In genomic region chr14:65025818-65026217, GRCh38 we compare ENCODE assay signal across 34 cellular contexts. TPM values are rescaled to one million over a fixed set of nuclear protein-coding genes. Genes with fewer than 3 reads are reported as not detected.
A peak's percentile ranks its signal among the peaks of the same experiment; 100 is the strongest.
DNase-seq lines count a peak whose midpoint lies in the region; ATAC-seq, FAIRE-seq and TF ChIP-seq lines count a peak whose summit lies in the region.
"Had no signal": no experiment of that assay in that cellular context is flagged by ENCODE, and none has a peak within 500 bp of the region (broad histone marks: within the 10 kb centered on the region; RNA-seq: fewer than 3 reads in every experiment).

No MANE protein-coding gene starts in this region.

- H2AFZ ChIP-seq in GM23338, result no peak overlapping the region
- peak overlapping the region; percentile 36 for H2AFZ ChIP-seq in keratinocyte (ENCODE audit: control insufficient read depth, low read length)

- peaks cover 5% of the 10 kb centered on the region for H3K36me3 ChIP-seq in GM23338 (ENCODE audit: insufficient read depth)
- H3K36me3 ChIP-seq in duodenal mucosa (ENCODE audit: control insufficient read depth in 1 of 2, insufficient read depth in 2 of 2, low read length in 2 of 2), result peaks cover 9 to 30% of the 10 kb centered on the region in 2 donors
- peaks cover 5 to 11% of the 10 kb centered on the region in 2 experiments for H3K36me3 ChIP-seq in keratinocyte (ENCODE audit: control insufficient read depth in 2 of 2, extremely low read depth in 1 of 2, insufficient read depth in 2 of 2, low read length in 2 of 2)
- H3K36me3 ChIP-seq in small intestine (ENCODE audit: control insufficient read depth in 2 of 2, insufficient read depth in 2 of 2, low read length in 2 of 2), result peaks cover 0 to 5% of the 10 kb centered on the region in 2 donors
- H3K36me3 ChIP-seq: MG63 had no signal

- DNase-seq in GM23338 (ENCODE audit: low spot score), result no peak
- DNase-seq in keratinocyte (ENCODE audit: low read depth, low spot score), result no peak
- DNase-seq in small intestine, result peak; percentile 78
- no peak for DNase-seq in HPDE6-E6E7 (ENCODE audit: extremely low spot score)
- DNase-seq in NCI-H2171 treated with DMSO at 0.1 percent for 48 hours (lab: John Stamatoyannopoulos, UW), result no peak
- no peak for DNase-seq in COR-L47 (lab: John Stamatoyannopoulos, UW)
- no peak for DNase-seq in stimulated activated CD4-positive, alpha-beta T cell treated with anti-CD3 and anti-CD28 coated beads, Interleukin-4, amount 100 ng/mL, for 1 hour
- DNase-seq: activated CD4-positive, alpha-beta T cell treated with anti-CD3 and anti-CD28 coated beads, Interleukin-2, amount 50 U/mL, for 4 hours; activated T-cell treated with anti-CD3 and anti-CD28 coated beads, Interleukin-2, amount 50 U/mL, for 72 hours; AML-193; caudate nucleus; CD4-positive, alpha-beta T cell; cortex of kidney; effector memory CD8-positive, alpha-beta T cell; GOT3; HFFc6; KG1; mesenchymal stem cell; MG63; naive B cell; NCI-H2029; NCI-H526 treated with DMSO at 0.1 percent for 48 hours; PC-3; right lobe of liver; stimulated activated CD4-positive, alpha-beta T cell treated with anti-CD3 and anti-CD28 coated beads, Interleukin-4, amount 100 ng/mL, for 4 hours; T-helper 1 cell; upper lobe of right lung had no signal

- no peaks in the 10 kb centered on the region for H3K9me3 Mint-ChIP-seq in GM23338
- H3K9me3 Mint-ChIP-seq: activated T-cell treated with anti-CD3 and anti-CD28 coated beads, Interleukin-2, amount 50 U/mL, for 72 hours; CD4-positive, alpha-beta T cell; effector memory CD8-positive, alpha-beta T cell; HFFc6; naive B cell had no signal

- ATAC-seq in GM23338, result no peak
- ATAC-seq: A549; activated CD4-positive, CD25-positive, alpha-beta regulatory T cell treated with anti-CD3 and anti-CD28 coated beads, Interleukin-2, amount 50 U/mL, for 24 hours; activated T-cell treated with anti-CD3 and anti-CD28 coated beads, Interleukin-2, amount 50 U/mL, for 72 hours; effector memory CD8-positive, alpha-beta T cell; left lobe of liver; PC-3; right lobe of liver; upper lobe of right lung had no signal

- H3K4me3 ChIP-seq in GM23338 (no peak overlapping the region), duodenal mucosa (ENCODE audit: low read depth in 1 of 2, low read length in 2 of 2) (peak overlapping the region; percentile 30 to 44), keratinocyte (ENCODE audit: control insufficient read depth in 2 of 3, extremely low read depth in 1 of 3, insufficient read depth in 2 of 3, low read depth in 1 of 3, low read length in 3 of 3) (peak overlapping the region in 1 of 3 experiments; percentile 34), small intestine (ENCODE audit: low read depth in 1 of 2, low read length in 2 of 2) (no peak overlapping the region)
- H3K4me3 ChIP-seq: A549, MG63, right lobe of liver, SK-N-MC, upper lobe of right lung had no signal

- H3K4me1 Mint-ChIP-seq in GM23338, result no peaks in the 10 kb centered on the region
- H3K4me1 Mint-ChIP-seq: naive B cell had no signal

- 0 out of 2 replicates have a peak, but pooled peaks cover 2% of the 10 kb centered on the region for H4K20me1 ChIP-seq in GM23338 (replicated peaks; ENCODE audit: insufficient read depth)
- H4K20me1 ChIP-seq in keratinocyte (ENCODE audit: control insufficient read depth, extremely low read depth, insufficient read depth, low read length), result no peaks in the 10 kb centered on the region

- H3K9me2 ChIP-seq in GM23338 (ENCODE audit: insufficient read depth), result no peaks in the 10 kb centered on the region

- no peaks in the 10 kb centered on the region for H3K27me3 Mint-ChIP-seq in GM23338 (ENCODE audit: insufficient read depth, low read depth, poor library complexity)
- H3K27me3 Mint-ChIP-seq: CD4-positive, alpha-beta T cell; effector memory CD8-positive, alpha-beta T cell; naive B cell had no signal

- no peak overlapping the region for H3K4me3 Mint-ChIP-seq in GM23338
- H3K4me3 Mint-ChIP-seq: activated T-cell treated with anti-CD3 and anti-CD28 coated beads, Interleukin-2, amount 50 U/mL, for 72 hours; CD4-positive, alpha-beta T cell; effector memory CD8-positive, alpha-beta T cell; HFFc6; naive B cell had no signal

- H3K27ac ChIP-seq in GM23338 (ENCODE audit: low read depth) (peak overlapping the region; percentile 55; the same call in 1 of the 2 replicates), duodenal mucosa (ENCODE audit: low read depth, low read length) (no peak overlapping the region), keratinocyte (ENCODE audit: control insufficient read depth, insufficient read depth, low read length) (no peak overlapping the region), small intestine (ENCODE audit: low read depth in 1 of 2, low read length in 1 of 2) (peak overlapping the region in 1 of 2 donors; percentile 8)
- H3K27ac ChIP-seq: A549, neutrophil, right lobe of liver, SK-N-MC, upper lobe of right lung had no signal

- 0 out of 2 replicates have a peak, but pooled peaks cover 3% of the 10 kb centered on the region for H3F3A ChIP-seq in GM23338 (replicated peaks; ENCODE audit: low read depth)

- H3K36me3 Mint-ChIP-seq in GM23338 (ENCODE audit: low read depth), result peaks cover 13% of the 10 kb centered on the region

- H3K27ac Mint-ChIP-seq in GM23338, result no peak overlapping the region
- H3K27ac Mint-ChIP-seq: activated T-cell treated with anti-CD3 and anti-CD28 coated beads, Interleukin-2, amount 50 U/mL, for 72 hours; CD4-positive, alpha-beta T cell; effector memory CD8-positive, alpha-beta T cell; HFFc6; naive B cell had no signal

- H3K4me1 ChIP-seq in GM23338 (ENCODE audit: insufficient read depth) (no peaks in the 10 kb centered on the region), duodenal mucosa (ENCODE audit: control insufficient read depth in 1 of 2, insufficient read depth in 2 of 2, low read length in 2 of 2) (peaks cover 12 to 16% of the 10 kb centered on the region in 2 donors), keratinocyte (ENCODE audit: control insufficient read depth, extremely low read depth, insufficient read depth, low read length) (peaks cover 21% of the 10 kb centered on the region), small intestine (ENCODE audit: control insufficient read depth in 2 of 2, insufficient read depth in 1 of 2, low read depth in 1 of 2, low read length in 1 of 2) (peaks cover 0 to 3% of the 10 kb centered on the region in 2 donors)
- H3K4me1 ChIP-seq: right lobe of liver, upper lobe of right lung had no signal

- H3K79me2 ChIP-seq in GM23338 (replicated peaks; ENCODE audit: insufficient read depth) (no peaks in the 10 kb centered on the region), keratinocyte (ENCODE audit: control insufficient read depth, insufficient read depth, low read length) (no peaks in the 10 kb centered on the region)

- no peak overlapping the region for H3K9ac ChIP-seq in duodenal mucosa (ENCODE audit: low read depth in 1 of 2, low read length in 2 of 2)
- peak overlapping the region; percentile 20 for H3K9ac ChIP-seq in keratinocyte (ENCODE audit: control insufficient read depth, extremely low read depth, insufficient read depth, low read length)

- no peaks in the 10 kb centered on the region for H3K27me3 ChIP-seq in GM23338 (ENCODE audit: insufficient read depth)
- H3K27me3 ChIP-seq in duodenal mucosa (ENCODE audit: control insufficient read depth in 1 of 2, insufficient read depth in 2 of 2, low read length in 2 of 2), result no peaks in the 10 kb centered on the region
- H3K27me3 ChIP-seq in keratinocyte (ENCODE audit: control insufficient read depth, extremely low read depth, insufficient read depth, low read length), result no peaks in the 10 kb centered on the region
- H3K27me3 ChIP-seq in small intestine (ENCODE audit: control insufficient read depth in 2 of 2, insufficient read depth in 2 of 2, low read length in 2 of 2), result no peaks in the 10 kb centered on the region
- H3K27me3 ChIP-seq: MG63, neutrophil, right lobe of liver, upper lobe of right lung had no signal

- dilution Hi-C loops in keratinocyte (cut with MboI; ENCODE audit: extremely low pct_ligation_motif_present, low sequenced_read_pairs), result no loop called here

- no peaks in the 10 kb centered on the region for H3K9me1 ChIP-seq in keratinocyte (ENCODE audit: control insufficient read depth, extremely low read depth, insufficient read depth, low read length)

- WGBS in small intestine, 3 donors, result 21 to 52% (median 39%) methylated on average over 6 of the region's 6 CpGs

- TF ChIP-seq CTCF in GM23338 (conservative IDR thresholded peaks at IDR 0.05; ENCODE audit: low read depth in 2 of 2) (no peak), keratinocyte (optimal IDR thresholded peaks at IDR 0.05 in 1 of 3, IDR thresholded peaks at IDR 0.05 in 1 of 3, conservative IDR thresholded peaks at IDR 0.05 in 1 of 3; ENCODE audit: extremely low read depth in 1 of 3, insufficient read depth in 2 of 3, low read length in 3 of 3) (no peak)

- no peaks in the 10 kb centered on the region for H3K9me3 ChIP-seq in duodenal mucosa (ENCODE audit: control insufficient read depth in 1 of 2, low read length in 2 of 2)
- H3K9me3 ChIP-seq in keratinocyte (ENCODE audit: control insufficient read depth, low read depth, low read length), result no peaks in the 10 kb centered on the region
- H3K9me3 ChIP-seq in small intestine (ENCODE audit: control insufficient read depth, low read depth), result no peaks in the 10 kb centered on the region
- H3K9me3 ChIP-seq: A549, MG63, neutrophil, right lobe of liver, upper lobe of right lung had no signal

- peak; percentile 62 for FAIRE-seq in keratinocyte (lab: Jason Lieb, UNC)
- FAIRE-seq in small intestine (lab: Jason Lieb, UNC), result no peak
- FAIRE-seq: A549, TTC549 had no signal

- H3K4me2 ChIP-seq in GM23338 (no peak overlapping the region), keratinocyte (ENCODE audit: control insufficient read depth, extremely low read depth, insufficient read depth, low read depth, low read length) (peak overlapping the region; percentile 71)
- H3K4me2 ChIP-seq: A549 had no signal

RNA-seq across cellular contexts. Expression of gene FNTB, which starts 39.1 kb away (rescaled TPM):
- 10.7 and 12.5 TPM in 2 replicates for total RNA-seq in GM23338 (2014; rRNA removed; shearing (Covaris generic))
- 7.8 and 8.6 TPM in 2 replicates for polyA plus RNA-seq in GM23338 (2016; fragmentation: Nextera tagmentation; extraction: Ambion mirVana)
- polyA plus RNA-seq in keratinocyte, result 10.1 to 16.3 TPM (median 13.7 TPM) in 3 replicates
- 2.1 TPM for polyA plus RNA-seq in keratinocyte (2011; ENCODE audit: low read depth)
- 8.9 and 9.0 TPM in 2 replicates for polyA plus RNA-seq in keratinocyte (2011; cell fraction: cytosol; rRNA removed)
- 18.6 and 21.9 TPM in 2 replicates for polyA plus RNA-seq in keratinocyte (2011; cell fraction: nucleus; rRNA removed)
- polyA plus RNA-seq in keratinocyte (2012; ENCODE audit: low replicate concordance), result 10.6 and 14.4 TPM in 2 replicates
- polyA minus RNA-seq in keratinocyte, result 17.9 to 52.5 TPM (median 24.5 TPM) in 3 replicates
- 13.6 TPM for polyA minus RNA-seq in keratinocyte (2011; cell fraction: cytosol; rRNA and poly(A)+ RNA removed)
- 9.3 and 18.4 TPM in 2 replicates for polyA minus RNA-seq in keratinocyte (2011; cell fraction: nucleus; rRNA and poly(A)+ RNA removed)
- 10 to 100 TPM in 1 of 3 donors, 1 to 10 TPM in 2; 6.7 to 10.1 (median 7.3) TPM for polyA plus RNA-seq in small intestine

RNA-seq across cellular contexts. Expression of gene RAB15, which starts 53.7 kb away (rescaled TPM):
- 43.3 and 47.3 TPM in 2 replicates for total RNA-seq in GM23338 (2014; rRNA removed; shearing (Covaris generic))
- polyA plus RNA-seq in GM23338 (2016; fragmentation: Nextera tagmentation; extraction: Ambion mirVana) (17.4 and 20.0 TPM in 2 replicates), keratinocyte (2.1 to 3.3 TPM (median 3.1 TPM) in 3 replicates), small intestine (10 to 100 TPM; 12.2 to 47.9 (median 12.5) TPM)
- polyA plus RNA-seq in keratinocyte (2011; ENCODE audit: low read depth), result 0.27 TPM
- polyA plus RNA-seq in keratinocyte (2011; cell fraction: cytosol; rRNA removed), result 2.1 TPM in 2 replicates
- polyA plus RNA-seq in keratinocyte (2011; cell fraction: nucleus; rRNA removed), result 4.2 and 4.3 TPM in 2 replicates
- polyA plus RNA-seq in keratinocyte (2012; ENCODE audit: low replicate concordance), result 0.52 and 2.9 TPM in 2 replicates
- polyA minus RNA-seq in keratinocyte, result 1.6 to 3.0 TPM (median 1.6 TPM) in 3 replicates
- polyA minus RNA-seq in keratinocyte (2011; cell fraction: cytosol; rRNA and poly(A)+ RNA removed), result 1.9 TPM
- 1.2 and 1.3 TPM in 2 replicates for polyA minus RNA-seq in keratinocyte (2011; cell fraction: nucleus; rRNA and poly(A)+ RNA removed)

Comparison
In these comparisons a context has a peak if more than half of its experiments do, and no peak if none do; other contexts are left out.
1. H3K4me3 ChIP-seq: peak in duodenal mucosa (2 of 2); none in GM23338 (single experiment) and small intestine (0 of 2).